ENCODE assay signal across 8 cellular contexts in the genomic region with DNA sequence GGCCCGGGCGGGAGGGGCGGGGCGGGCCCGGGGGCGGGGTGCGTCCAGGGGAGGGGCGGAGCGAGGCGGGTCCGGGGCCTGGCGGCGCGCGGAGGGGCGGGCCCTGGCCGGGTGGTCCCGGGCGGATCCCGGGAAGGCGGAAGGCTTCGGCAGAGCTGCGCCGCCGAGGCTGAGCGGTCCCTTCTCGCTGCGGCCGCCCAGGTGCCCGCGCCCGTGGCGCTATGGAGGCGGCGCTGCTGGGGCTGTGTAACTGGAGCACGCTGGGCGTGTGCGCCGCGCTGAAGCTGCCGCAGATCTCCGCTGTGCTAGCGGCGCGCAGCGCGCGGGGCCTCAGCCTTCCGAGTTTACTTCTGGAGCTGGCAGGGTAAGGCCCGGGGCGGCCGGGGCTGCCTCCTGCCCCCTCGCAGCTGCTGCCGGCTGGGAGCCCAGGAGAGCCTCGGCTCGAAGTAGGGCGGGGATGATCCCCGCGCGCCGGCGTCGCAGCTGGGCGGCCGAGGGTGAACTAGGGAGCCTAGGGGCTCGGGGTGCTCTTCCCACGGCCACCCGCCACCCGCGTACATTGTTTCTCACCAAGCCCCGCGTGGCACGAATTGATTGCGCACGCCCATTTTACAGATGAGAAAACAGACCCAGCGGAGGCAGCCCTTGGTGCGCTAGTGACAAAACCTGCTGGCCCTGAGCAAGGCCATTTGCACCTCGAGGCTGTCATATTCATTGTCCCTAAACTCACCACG. TPM values are rescaled to one million over a fixed set of nuclear protein-coding genes. Genes with fewer than 3 reads are reported as not detected.
DNase-seq lines count a peak whose midpoint lies in the region; ATAC-seq and TF ChIP-seq lines count a peak whose summit lies in the region.

A gene (plus strand): TSS at position 142 of the 734 bp plus-strand sequence. CDS start 80 bp downstream, at position 222.

- H3K4me1 Mint-ChIP-seq in T-helper 17 cell (peaks cover 12% of the 10 kb centered on the region), endodermal cell (peaks cover 14% of the 10 kb centered on the region)

- H3K9me3 ChIP-seq in AG04450 (ENCODE audit: control insufficient read depth, insufficient read depth, low read length) (no peaks in the 10 kb centered on the region; the same call in 1 of the 2 replicates), T-helper 17 cell (ENCODE audit: control insufficient read depth, low read length, poor library complexity, severe bottlenecking) (no peaks in the 10 kb centered on the region), endodermal cell (ENCODE audit: control insufficient read depth, low read length) (no peaks in the 10 kb centered on the region), muscle layer of duodenum (ENCODE audit: control insufficient read depth in 1 of 2, low read length in 2 of 2) (no peaks in the 10 kb centered on the region)

- H3K4me1 ChIP-seq in endodermal cell (ENCODE audit: control insufficient read depth, insufficient read depth, low read length) (peaks cover 5% of the 10 kb centered on the region), muscle layer of duodenum (ENCODE audit: control insufficient read depth in 1 of 2, insufficient read depth in 2 of 2, low read length in 2 of 2) (peaks cover 0 to 12% of the 10 kb centered on the region in 2 donors)

- DNase-seq in AG04450 (ENCODE audit: low read depth, low spot score) (peak; percentile 71), NCI-H146 treated with DMSO at 0.1 percent for 48 hours (lab: John Stamatoyannopoulos, UW; ENCODE audit: unreplicated experiment) (peak; percentile 83), T-helper 17 cell (no peak), endodermal cell (no peak)
- no peak for DNase-seq in activated effector memory CD4-positive, alpha-beta T cell treated with Interleukin-2 at 50 U/mL for 16 hours

- no peaks in the 10 kb centered on the region for H3K9me3 Mint-ChIP-seq in endodermal cell

- H3K27me3 Mint-ChIP-seq in T-helper 17 cell (no peaks in the 10 kb centered on the region), endodermal cell (ENCODE audit: insufficient read depth) (peaks cover 18% of the 10 kb centered on the region)

- WGBS in endodermal cell (ENCODE audit: insufficient coverage in 1 of 2, insufficient read length in 1 of 2), 2 experiments: 5% methylated on average over 26 to 79 of the region's 79 CpGs

- H3K36me3 Mint-ChIP-seq in T-helper 17 cell (ENCODE audit: low read depth) (no peaks in the 10 kb centered on the region), endodermal cell (ENCODE audit: low read depth) (no peaks in the 10 kb centered on the region)

- TF ChIP-seq CTCF in AG04450 (IDR thresholded peaks at IDR 0.05; ENCODE audit: low read depth, low read length) (no peak), endodermal cell (conservative IDR thresholded peaks at IDR 0.05) (no peak)

- H3K27ac Mint-ChIP-seq in T-helper 17 cell: peak within 1 kb of the TSS; percentile 76
- H3K27ac Mint-ChIP-seq in endodermal cell: peak within 1 kb of the TSS; percentile 90

- H3K4me3 Mint-ChIP-seq in T-helper 17 cell: peak within 1 kb of the TSS; percentile 83
- peak within 1 kb of the TSS; percentile 57 for H3K4me3 Mint-ChIP-seq in endodermal cell

- H3K36me3 ChIP-seq in endodermal cell (ENCODE audit: control insufficient read depth, insufficient read depth, low read length) (no peaks in the 10 kb centered on the region), muscle layer of duodenum (ENCODE audit: control insufficient read depth in 1 of 2, insufficient read depth in 2 of 2, low read length in 2 of 2) (no peaks in the 10 kb centered on the region)

- POLR2A ChIA-PET in AG04450 (lab: Yijun Ruan, JAX): interaction anchor here (0.7 to 1.6 kb wide), 7 partner anchors 19 to 310 kb away, joined by 3 to 11 read pairs (median 4); a partner anchor contains a TSS

- H3K27ac ChIP-seq in AG04450 (ENCODE audit: low read depth, low read length) (peak within 1 kb of the TSS; percentile 92), endodermal cell (ENCODE audit: low read depth, low read length) (peak within 1 kb of the TSS; percentile 4), muscle layer of duodenum (ENCODE audit: low read length) (peak within 1 kb of the TSS; percentile 94)

- CTCF ChIA-PET in AG04450 (lab: Charles Lee): no interaction called here

- ATAC-seq in GM18511 (IDR thresholded peaks at IDR 0.05; ENCODE audit: unreplicated experiment) (peak; percentile 84), HG02970 (IDR thresholded peaks at IDR 0.05; ENCODE audit: low FRiP score, unreplicated experiment) (peak; percentile 79), T-helper 17 cell (peak; percentile 81)

- peak within 1 kb of the TSS; percentile 71 for H3K9ac ChIP-seq in endodermal cell (ENCODE audit: extremely low read depth, low read length, poor library complexity, severe bottlenecking)

- H3K4me3 ChIP-seq in AG04450 (ENCODE audit: low read depth, low read length) (peak within 1 kb of the TSS; percentile 68), endodermal cell (ENCODE audit: low read length) (peak within 1 kb of the TSS; percentile 83), muscle layer of duodenum (ENCODE audit: low read depth in 1 of 2, low read length in 2 of 2) (peak within 1 kb of the TSS; percentile 70 to 91)

- H3K27me3 ChIP-seq in AG04450 (ENCODE audit: control insufficient read depth, insufficient read depth, low read length) (no peaks in the 10 kb centered on the region), endodermal cell (ENCODE audit: control insufficient read depth, insufficient read depth, low read length, poor library complexity, severe bottlenecking) (no peaks in the 10 kb centered on the region), muscle layer of duodenum (ENCODE audit: low read depth, low read length) (no peaks in the 10 kb centered on the region)

RNA-seq across cellular contexts. Expression of the gene that starts here (rescaled TPM):
- polyA plus RNA-seq in AG04450 (2011; rRNA removed): 40.1 and 42.6 TPM in 2 replicates
- polyA minus RNA-seq in AG04450 (2011; rRNA and poly(A)+ RNA removed): 34.8 and 39.5 TPM in 2 replicates
- total RNA-seq in T-helper 17 cell (10 to 100 TPM; 18.8 to 20.8 TPM), endodermal cell (10 to 100 TPM; 14.4 to 17.5 TPM)
- 13.4 TPM for polyA plus RNA-seq in endodermal cell (2013, experiment 1 of 2)
- 12.5 TPM for polyA plus RNA-seq in endodermal cell (2013, experiment 2 of 2)

Comparison
In these comparisons a context has a peak if more than half of its experiments do, and no peak if none do; other contexts are left out.
1. DNase-seq: peak in AG04450 (single experiment) and NCI-H146 treated with DMSO at 0.1 percent for 48 hours (single experiment); none in T-helper 17 cell (0 of 3), endodermal cell (single experiment) and activated effector memory CD4-positive, alpha-beta T cell treated with Interleukin-2 at 50 U/mL for 16 hours (single experiment).
2. H3K27ac ChIP-seq: peak in every context shown above with its lines; median percentile 94 in muscle layer of duodenum; 92 in AG04450; 4 in endodermal cell.
3. Peak in every context shown above with its lines, with median percentiles within 50 percentile points of each other: H3K4me3 ChIP-seq and ATAC-seq.